ENCODE assay signal across 8 cellular contexts in genomic region chr4:168923526-168924194, GRCh38.
A peak's percentile ranks its signal among the peaks of the same experiment; 100 is the strongest.
DNase-seq lines count a peak whose midpoint lies in the region; ATAC-seq lines count a peak whose summit lies in the region.

No MANE protein-coding gene starts in this region.

- intact Hi-C loops in activated CD4-positive, alpha-beta T cell treated with anti-CD3 and anti-CD28 coated beads, Interleukin-2, amount 10 ng/mL, durations not matched to agents 24 days and 14 days (cut with micrococcal nuclease): loop anchor here (1.0 to 10.0 kb wide), 4 partner anchors 86 to 570 kb away; no protein-coding TSS in a partner anchor

- peaks cover 6% of the 10 kb centered on the region for H3K36me3 Mint-ChIP-seq in activated CD4-positive, alpha-beta T cell treated with anti-CD3 and anti-CD28 coated beads, Interleukin-2, amount 10 ng/mL, durations not matched to agents 24 days and 14 days (ENCODE audit: low read depth)
- no peaks in the 10 kb centered on the region for H3K36me3 Mint-ChIP-seq in stimulated activated effector memory CD8-positive, alpha-beta T cell treated with anti-CD3 and anti-CD28 coated beads, Interleukin-12 subunit alpha, Interleukin-12 subunit beta, amount 100 ng/mL, for 72 hours

- H2AK5ac ChIP-seq in mesenchymal stem cell (ENCODE audit: low read length, severe bottlenecking): no peak overlapping the region

- H3K27me3 ChIP-seq in mesenchymal stem cell (ENCODE audit: control insufficient read depth in 1 of 2, insufficient read depth in 1 of 2, low read length in 2 of 2): no peaks in the 10 kb centered on the region

- ATAC-seq in HG03520 (IDR thresholded peaks at IDR 0.05; ENCODE audit: unreplicated experiment): peak; percentile 64
- ATAC-seq in stimulated activated effector memory CD8-positive, alpha-beta T cell treated with anti-CD3 and anti-CD28 coated beads, Interleukin-12 subunit alpha, Interleukin-12 subunit beta, amount 100 ng/mL, for 72 hours: peak; percentile 60

- H3K27ac Mint-ChIP-seq in activated CD4-positive, alpha-beta T cell treated with anti-CD3 and anti-CD28 coated beads, Interleukin-2, amount 10 ng/mL, durations not matched to agents 24 days and 14 days: no peak overlapping the region
- H3K27ac Mint-ChIP-seq in stimulated activated effector memory CD8-positive, alpha-beta T cell treated with anti-CD3 and anti-CD28 coated beads, Interleukin-12 subunit alpha, Interleukin-12 subunit beta, amount 100 ng/mL, for 72 hours: no peak overlapping the region

- H3K23ac ChIP-seq in mesenchymal stem cell (ENCODE audit: low read length in 2 of 2): no peak overlapping the region

- no peak overlapping the region for H4K91ac ChIP-seq in mesenchymal stem cell (ENCODE audit: low read length)

- no peak overlapping the region for H3K9ac ChIP-seq in mesenchymal stem cell (ENCODE audit: low read length)

- no peak overlapping the region for H4K8ac ChIP-seq in mesenchymal stem cell (ENCODE audit: low read length)

- no peak overlapping the region for H2BK15ac ChIP-seq in mesenchymal stem cell (ENCODE audit: low read depth, poor library complexity, severe bottlenecking)

- peak; percentile 60 for DNase-seq in CD1c-positive myeloid dendritic cell (ENCODE audit: extremely low spot score)
- DNase-seq in GM19240 (ENCODE audit: insufficient read length, low spot score): peak; percentile 54
- DNase-seq in NCI-H526 (lab: John Stamatoyannopoulos, UW): peak; percentile 17 to 81
- peak; percentile 85 for DNase-seq in activated CD4-positive, alpha-beta T cell treated with anti-CD3 and anti-CD28 coated beads, Interleukin-2, amount 10 ng/mL, durations not matched to agents 24 days and 14 days
- peak; percentile 5 for DNase-seq in effector CD8-positive, alpha-beta T cell (lab: John Stamatoyannopoulos, UW)
- DNase-seq in mesenchymal stem cell: peak; percentile 75
- peak; percentile 30 to 63 for DNase-seq in stimulated activated effector memory CD8-positive, alpha-beta T cell treated with anti-CD3 and anti-CD28 coated beads, Interleukin-12 subunit alpha, Interleukin-12 subunit beta, amount 100 ng/mL, for 72 hours (ENCODE audit: low spot score in 2 of 2)

- H3K4me3 Mint-ChIP-seq in activated CD4-positive, alpha-beta T cell treated with anti-CD3 and anti-CD28 coated beads, Interleukin-2, amount 10 ng/mL, durations not matched to agents 24 days and 14 days: no peak overlapping the region
- H3K4me3 Mint-ChIP-seq in stimulated activated effector memory CD8-positive, alpha-beta T cell treated with anti-CD3 and anti-CD28 coated beads, Interleukin-12 subunit alpha, Interleukin-12 subunit beta, amount 100 ng/mL, for 72 hours: no peak overlapping the region

- H3K18ac ChIP-seq in mesenchymal stem cell (ENCODE audit: low read depth in 1 of 2, low read length in 2 of 2): no peak overlapping the region

- no peak overlapping the region for H2BK120ac ChIP-seq in mesenchymal stem cell (ENCODE audit: low read depth, low read length)

- no peak overlapping the region for H3K4ac ChIP-seq in mesenchymal stem cell (ENCODE audit: low read depth in 1 of 2, low read length in 2 of 2)

- no peaks in the 10 kb centered on the region for H3K9me3 Mint-ChIP-seq in activated CD4-positive, alpha-beta T cell treated with anti-CD3 and anti-CD28 coated beads, Interleukin-2, amount 10 ng/mL, durations not matched to agents 24 days and 14 days
- no peaks in the 10 kb centered on the region for H3K9me3 Mint-ChIP-seq in stimulated activated effector memory CD8-positive, alpha-beta T cell treated with anti-CD3 and anti-CD28 coated beads, Interleukin-12 subunit alpha, Interleukin-12 subunit beta, amount 100 ng/mL, for 72 hours

- no peak overlapping the region for H2BK5ac ChIP-seq in mesenchymal stem cell (ENCODE audit: low read depth, low read length, poor library complexity, severe bottlenecking)

- no peak overlapping the region for H2BK12ac ChIP-seq in mesenchymal stem cell (ENCODE audit: low read length in 2 of 2)

- peaks cover 2% of the 10 kb centered on the region for H3K4me1 Mint-ChIP-seq in activated CD4-positive, alpha-beta T cell treated with anti-CD3 and anti-CD28 coated beads, Interleukin-2, amount 10 ng/mL, durations not matched to agents 24 days and 14 days
- H3K4me1 Mint-ChIP-seq in stimulated activated effector memory CD8-positive, alpha-beta T cell treated with anti-CD3 and anti-CD28 coated beads, Interleukin-12 subunit alpha, Interleukin-12 subunit beta, amount 100 ng/mL, for 72 hours: peaks cover 5% of the 10 kb centered on the region

- H3K4me1 ChIP-seq in mesenchymal stem cell (ENCODE audit: control insufficient read depth, insufficient read depth, low read depth, low read length): peaks cover 2% of the 10 kb centered on the region

- H3K79me1 ChIP-seq in mesenchymal stem cell (replicated peaks; ENCODE audit: low read length, poor library complexity, severe bottlenecking): peaks cover 12% of the 10 kb centered on the region

- H2AFZ ChIP-seq in mesenchymal stem cell (ENCODE audit: low read depth, low read length): no peak overlapping the region

- 2% methylated on average over 2 of the region's 3 CpGs for WGBS in mesenchymal stem cell

- no peak overlapping the region for H3K14ac ChIP-seq in mesenchymal stem cell (ENCODE audit: low read length in 2 of 2)

- no peak overlapping the region for H3K4me2 ChIP-seq in mesenchymal stem cell (ENCODE audit: low read length, poor library complexity, severe bottlenecking)

- peaks cover 22 to 80% of the 10 kb centered on the region in 2 experiments for H3K36me3 ChIP-seq in mesenchymal stem cell (ENCODE audit: control insufficient read depth in 1 of 2, insufficient read depth in 2 of 2, low read depth in 1 of 2, low read length in 2 of 2)

- no peaks in the 10 kb centered on the region for H3K9me3 ChIP-seq in mesenchymal stem cell (ENCODE audit: control insufficient read depth, low read length)

- no peaks in the 10 kb centered on the region for H3K27me3 Mint-ChIP-seq in activated CD4-positive, alpha-beta T cell treated with anti-CD3 and anti-CD28 coated beads, Interleukin-2, amount 10 ng/mL, durations not matched to agents 24 days and 14 days

- no peak overlapping the region for H3K4me3 ChIP-seq in mesenchymal stem cell (ENCODE audit: insufficient read depth in 1 of 2, low read depth in 1 of 2, low read length in 2 of 2)

- H3K27ac ChIP-seq in mesenchymal stem cell (ENCODE audit: low read length, poor library complexity, severe bottlenecking): no peak overlapping the region

Comparison
In these comparisons a context has a peak if more than half of its experiments do, and no peak if none do; other contexts are left out.
1. DNase-seq: peak in every context shown above with its lines; median percentile 85 in activated CD4-positive, alpha-beta T cell treated with anti-CD3 and anti-CD28 coated beads, Interleukin-2, amount 10 ng/mL, durations not matched to agents 24 days and 14 days; 75 in mesenchymal stem cell; 60 in CD1c-positive myeloid dendritic cell; 54 in GM19240; 49 in NCI-H526; 46 in stimulated activated effector memory CD8-positive, alpha-beta T cell treated with anti-CD3 and anti-CD28 coated beads, Interleukin-12 subunit alpha, Interleukin-12 subunit beta, amount 100 ng/mL, for 72 hours; 5 in effector CD8-positive, alpha-beta T cell.